In the genomic region with DNA sequence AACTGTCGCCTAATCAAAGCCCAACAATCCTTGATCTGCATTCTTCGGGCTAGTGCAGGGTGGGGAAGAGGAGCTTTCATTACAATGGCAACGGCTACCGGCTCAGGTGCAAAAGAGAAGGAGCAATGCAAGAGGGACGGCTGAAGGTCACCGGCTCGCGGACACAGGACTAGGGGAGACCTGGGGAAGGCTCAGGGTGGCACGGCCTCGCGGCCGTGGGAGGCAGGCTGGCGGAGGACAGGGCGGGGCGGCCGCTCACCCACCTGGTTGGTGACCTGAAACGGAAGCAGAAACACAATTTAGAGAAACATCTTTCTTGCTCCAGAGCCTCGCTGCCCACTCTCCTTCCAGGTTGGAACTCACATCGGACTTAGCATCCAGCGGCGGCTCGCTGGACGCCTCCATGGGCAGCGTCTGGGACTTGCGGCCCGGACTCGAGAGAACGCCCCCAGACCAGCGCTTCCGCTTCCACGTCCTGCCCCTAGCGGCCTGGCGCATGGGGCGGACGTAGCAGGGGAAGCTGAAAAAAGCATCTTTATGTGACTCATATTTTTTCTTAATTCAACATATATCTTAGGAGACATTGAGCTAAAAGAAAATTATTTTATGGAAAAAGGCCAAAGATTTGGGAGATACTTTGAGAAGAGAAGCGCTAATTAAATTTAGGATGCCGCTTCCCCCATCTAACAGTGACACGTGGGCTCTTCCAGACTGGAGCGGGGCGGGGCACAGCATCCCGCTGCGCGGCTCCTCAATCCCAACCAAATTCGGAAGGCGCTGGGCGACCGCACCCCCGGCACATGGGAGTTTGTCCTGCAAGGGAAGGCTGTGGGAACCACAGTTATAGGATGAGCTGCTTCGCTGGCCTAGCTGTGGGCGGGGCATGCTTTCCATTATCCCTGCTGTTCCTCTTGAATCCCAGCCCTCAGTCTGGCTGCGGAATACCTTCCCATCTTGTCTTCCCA, we compare ENCODE assay signal across 8 cellular contexts. TPM values are rescaled to one million over a fixed set of nuclear protein-coding genes. Genes with fewer than 3 reads are reported as not detected.
DNase-seq lines count a peak whose midpoint lies in the region; ATAC-seq, FAIRE-seq and TF ChIP-seq lines count a peak whose summit lies in the region.

COMMD6 (minus strand) TSS at position 441 of the 965 bp plus-strand sequence; CDS start at position 405, 36 bp downstream.

- peak within 1 kb of the TSS; percentile 64 to 65 for H3K9ac ChIP-seq in kidney (ENCODE audit: low read length in 2 of 2)

- H3K36me3 Mint-ChIP-seq in chondrocyte (ENCODE audit: low read depth): peaks cover 2% of the 10 kb centered on the region

- H3K27me3 Mint-ChIP-seq in chondrocyte (ENCODE audit: low read depth): no peaks in the 10 kb centered on the region

- peak within 1 kb of the TSS; percentile 29 to 52 for H3K27ac ChIP-seq in kidney (ENCODE audit: low read depth in 2 of 2, low read length in 2 of 2)

- TF ChIP-seq CTCF in chondrocyte (IDR thresholded peaks at IDR 0.05) (peak; percentile 53), kidney (IDR thresholded peaks at IDR 0.05; ENCODE audit: borderline replicate concordance, extremely low read depth, insufficient read depth) (peak; percentile 41)

- peaks cover 0 to 4% of the 10 kb centered on the region in 2 donors for H3K4me1 ChIP-seq in kidney (ENCODE audit: control insufficient read depth in 1 of 2, insufficient read depth in 1 of 2, low read depth in 1 of 2, low read length in 2 of 2)

- DNase-seq in Ammon's horn (ENCODE audit: low spot score): peak; percentile 92
- peak; percentile 89 for DNase-seq in NCI-H345 treated with DMSO at 0.1 percent for 48 hours (lab: John Stamatoyannopoulos, UW; ENCODE audit: unreplicated experiment)
- peak; percentile 77 for DNase-seq in activated CD4-positive, CD25-positive, alpha-beta regulatory T cell treated with anti-CD3 and anti-CD28 coated beads, Interleukin-2, amount 50 U/mL, for 72 hours
- no peak for DNase-seq in chondrocyte (ENCODE audit: low spot score)
- DNase-seq in kidney: peak; percentile 93
- peak; percentile 80 for DNase-seq in stimulated activated CD4-positive, alpha-beta T cell treated with anti-CD3 and anti-CD28 coated beads, Interleukin-15, amount 100 ng/mL, for 24 hours

- ATAC-seq in GM19023 (IDR thresholded peaks at IDR 0.05; ENCODE audit: unreplicated experiment): peak; percentile 99
- ATAC-seq in HG03196 (IDR thresholded peaks at IDR 0.05; ENCODE audit: unreplicated experiment): peak; percentile 99

- FAIRE-seq in kidney (lab: Jason Lieb, UNC): no peak

- intact Hi-C loops in kidney (cut with DNase I): no loop called here

- H3K9me3 ChIP-seq in kidney (ENCODE audit: control insufficient read depth in 1 of 2, low read length in 2 of 2): no peaks in the 10 kb centered on the region

- H3K4me3 ChIP-seq in kidney (ENCODE audit: low read length in 2 of 2): peak within 1 kb of the TSS; percentile 72 to 89

- H3K36me3 ChIP-seq in kidney (ENCODE audit: control insufficient read depth in 1 of 2, insufficient read depth in 2 of 2, low read length in 2 of 2): no peaks in the 10 kb centered on the region

- peaks cover 3% of the 10 kb centered on the region for H3K9me3 Mint-ChIP-seq in chondrocyte (ENCODE audit: low read depth)

- peak within 1 kb of the TSS; percentile 99 for H3K4me3 Mint-ChIP-seq in chondrocyte (ENCODE audit: unreplicated experiment)

- H3K4me1 Mint-ChIP-seq in chondrocyte (ENCODE audit: low read depth): peaks cover 33% of the 10 kb centered on the region

- peak within 1 kb of the TSS; percentile 93 for H3K27ac Mint-ChIP-seq in chondrocyte (ENCODE audit: unreplicated experiment)

RNA-seq across cellular contexts. Expression of gene COMMD6, which starts in this region (rescaled TPM):
- 131 to 140 TPM (median 134 TPM) in 3 replicates for total RNA-seq in chondrocyte
- total RNA-seq in kidney: 148 TPM
- 438 TPM for polyA plus RNA-seq in kidney (ENCODE audit: insufficient read depth, low read depth, low replicate concordance)
